18 cellular contexts compared by ENCODE assay signal in the genomic region with DNA sequence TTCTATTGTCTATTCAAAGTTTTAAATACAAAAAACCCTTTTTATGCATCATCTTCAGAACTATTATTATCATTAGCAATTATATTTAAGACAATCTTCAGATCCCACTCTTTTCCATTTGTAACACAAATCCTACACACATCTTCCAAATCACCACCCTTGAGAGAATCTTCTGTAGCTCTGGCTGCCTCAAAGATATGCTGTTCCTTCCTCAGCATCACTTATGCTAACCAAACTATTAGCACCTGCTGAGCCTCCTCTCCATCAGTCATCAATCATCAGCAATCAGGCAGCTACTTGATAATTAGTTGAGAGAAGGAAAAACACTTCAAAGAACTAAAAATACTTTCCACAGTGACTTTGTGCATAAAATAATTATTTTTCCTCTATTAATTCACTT.
A peak's percentile ranks its signal among the peaks of the same experiment; 100 is the strongest.
DNase-seq lines count a peak whose midpoint lies in the region; TF ChIP-seq lines count a peak whose summit lies in the region.
"Had no signal": no experiment of that assay in that cellular context is flagged by ENCODE, and none has a peak within 500 bp of the region (broad histone marks: within the 10 kb centered on the region; RNA-seq: fewer than 3 reads in every experiment).

No MANE protein-coding gene starts in this region.

- DNase-seq in NCI-H1105 treated with DMSO at 0.1 percent for 48 hours (lab: John Stamatoyannopoulos, UW) (peak; percentile 6), NCI-H1105 (lab: John Stamatoyannopoulos, UW) (no peak), putamen (ENCODE audit: low spot score) (peak; percentile 74), hepatocyte (ENCODE audit: low spot score) (no peak)
- DNase-seq in activated CD4-positive, alpha-beta T cell treated with anti-CD3 and anti-CD28 coated beads, Interleukin-2, amount 10 ng/mL, durations not matched to agents 7 days and 5 days, result no peak
- DNase-seq: AML-193; Caco-2; Calu3; CD4-positive, alpha-beta T cell; CD8-positive, alpha-beta T cell; DMS79 treated with DMSO at 0.1 percent for 48 hours; GF-D8 had no signal

- H3K9me3 ChIP-seq in SU-DHL-6 (ENCODE audit: insufficient read depth, low read length) (no peaks in the 10 kb centered on the region), hepatocyte (ENCODE audit: low read depth) (no peaks in the 10 kb centered on the region)
- H3K9me3 ChIP-seq: A549; BLaER1 treated with 17β-estradiol and CSF1 and Interleukin-3, amounts not matched to agents 10 nM and 100 nM; Caco-2 had no signal

- H3K79me2 ChIP-seq in SU-DHL-6 (ENCODE audit: insufficient read depth, low read length), result no peaks in the 10 kb centered on the region
- H3K79me2 ChIP-seq in hepatocyte, result no peaks in the 10 kb centered on the region

- TF ChIP-seq CTCF in SU-DHL-6 (IDR thresholded peaks at IDR 0.05; ENCODE audit: insufficient read depth, low read length, poor library complexity, severe bottlenecking), result no peak
- TF ChIP-seq CTCF in hepatocyte (IDR thresholded peaks at IDR 0.05; ENCODE audit: poor library complexity), result no peak

- H2AFZ ChIP-seq in SU-DHL-6 (ENCODE audit: low read depth, low read length, severe bottlenecking), result peak overlapping the region; percentile 13
- no peak overlapping the region for H2AFZ ChIP-seq in hepatocyte

- no peak overlapping the region for H3K27ac Mint-ChIP-seq in activated CD4-positive, alpha-beta T cell treated with anti-CD3 and anti-CD28 coated beads, Interleukin-2, amount 10 ng/mL, durations not matched to agents 7 days and 5 days
- H3K27ac Mint-ChIP-seq: B cell; CD4-positive, alpha-beta T cell; CD8-positive, alpha-beta T cell had no signal

- no peaks in the 10 kb centered on the region for H3K27me3 Mint-ChIP-seq in activated CD4-positive, alpha-beta T cell treated with anti-CD3 and anti-CD28 coated beads, Interleukin-2, amount 10 ng/mL, durations not matched to agents 7 days and 5 days
- H3K27me3 Mint-ChIP-seq: B cell; CD4-positive, alpha-beta T cell had no signal

- H3K9me3 Mint-ChIP-seq in activated CD4-positive, alpha-beta T cell treated with anti-CD3 and anti-CD28 coated beads, Interleukin-2, amount 10 ng/mL, durations not matched to agents 7 days and 5 days, result no peaks in the 10 kb centered on the region

- H3K9ac ChIP-seq in SU-DHL-6 (ENCODE audit: low read length), result no peak overlapping the region
- H3K9ac ChIP-seq: BLaER1 treated with 17β-estradiol and CSF1 and Interleukin-3, amounts not matched to agents 10 nM and 100 nM had no signal

- H3K9me2 ChIP-seq in SU-DHL-6 (replicated peaks; ENCODE audit: insufficient read depth, low read length), result no peaks in the 10 kb centered on the region
- H3K9me2 ChIP-seq in hepatocyte (replicated peaks; ENCODE audit: insufficient read depth), result no peaks in the 10 kb centered on the region

- no peak overlapping the region for H3K4me2 ChIP-seq in SU-DHL-6 (ENCODE audit: low read depth, low read length, poor library complexity, severe bottlenecking)
- no peak overlapping the region for H3K4me2 ChIP-seq in hepatocyte
- H3K4me2 ChIP-seq: A549; BLaER1 treated with 17β-estradiol and CSF1 and Interleukin-3, amounts not matched to agents 10 nM and 100 nM had no signal

- H3K36me3 Mint-ChIP-seq in activated CD4-positive, alpha-beta T cell treated with anti-CD3 and anti-CD28 coated beads, Interleukin-2, amount 10 ng/mL, durations not matched to agents 7 days and 5 days (ENCODE audit: low read depth), result no peaks in the 10 kb centered on the region
- H3K36me3 Mint-ChIP-seq: CD8-positive, alpha-beta T cell had no signal

- no peaks in the 10 kb centered on the region for H3K4me1 ChIP-seq in hepatocyte (ENCODE audit: insufficient read depth)
- H3K4me1 ChIP-seq: A549, Caco-2 had no signal

- POLR2A ChIA-PET in activated CD4-positive, alpha-beta T cell treated with anti-CD3 and anti-CD28 coated beads, Interleukin-2, amount 10 ng/mL, durations not matched to agents 7 days and 5 days (lab: Charles Lee), result no interaction called here

- no peaks in the 10 kb centered on the region for H3K4me1 Mint-ChIP-seq in activated CD4-positive, alpha-beta T cell treated with anti-CD3 and anti-CD28 coated beads, Interleukin-2, amount 10 ng/mL, durations not matched to agents 7 days and 5 days
- H3K4me1 Mint-ChIP-seq: B cell had no signal

- CTCF ChIA-PET in activated CD4-positive, alpha-beta T cell treated with anti-CD3 and anti-CD28 coated beads, Interleukin-2, amount 10 ng/mL, durations not matched to agents 7 days and 5 days (lab: Charles Lee), result interaction anchor here (1.0 kb wide), 1 partner anchor 313 kb away, joined by 4 read pairs; no protein-coding TSS in a partner anchor

- H4K20me1 ChIP-seq in SU-DHL-6 (ENCODE audit: low read depth, low read length) (no peaks in the 10 kb centered on the region), hepatocyte (ENCODE audit: insufficient read depth, poor library complexity, severe bottlenecking) (no peaks in the 10 kb centered on the region)
- H4K20me1 ChIP-seq: BLaER1 treated with 17β-estradiol and CSF1 and Interleukin-3, amounts not matched to agents 10 nM and 100 nM had no signal

- H3K4me3 ChIP-seq in SU-DHL-6 (ENCODE audit: insufficient read depth, low read length, poor library complexity, severe bottlenecking) (no peak overlapping the region), hepatocyte (no peak overlapping the region)
- H3K4me3 ChIP-seq: A549; BLaER1 treated with 17β-estradiol and CSF1 and Interleukin-3, amounts not matched to agents 10 nM and 100 nM had no signal

- H3K36me3 ChIP-seq in SU-DHL-6 (ENCODE audit: low read length), result no peaks in the 10 kb centered on the region
- no peaks in the 10 kb centered on the region for H3K36me3 ChIP-seq in hepatocyte (replicated peaks; ENCODE audit: insufficient read depth, low read depth)
- H3K36me3 ChIP-seq: BLaER1 treated with 17β-estradiol and CSF1 and Interleukin-3, amounts not matched to agents 10 nM and 100 nM had no signal

- H3K27ac ChIP-seq in SU-DHL-6 (ENCODE audit: low read depth, low read length) (no peak overlapping the region), hepatocyte (no peak overlapping the region)
- H3K27ac ChIP-seq: 22Rv1; A549; BLaER1 treated with 17β-estradiol and CSF1 and Interleukin-3, amounts not matched to agents 10 nM and 100 nM; C4-2B had no signal

- no peaks in the 10 kb centered on the region for H3K27me3 ChIP-seq in SU-DHL-6 (ENCODE audit: low read length)
- no peaks in the 10 kb centered on the region for H3K27me3 ChIP-seq in hepatocyte
- H3K27me3 ChIP-seq: BLaER1 treated with 17β-estradiol and CSF1 and Interleukin-3, amounts not matched to agents 10 nM and 100 nM had no signal

- H3K4me3 Mint-ChIP-seq in activated CD4-positive, alpha-beta T cell treated with anti-CD3 and anti-CD28 coated beads, Interleukin-2, amount 10 ng/mL, durations not matched to agents 7 days and 5 days, result no peak overlapping the region
- H3K4me3 Mint-ChIP-seq: B cell; CD4-positive, alpha-beta T cell; CD8-positive, alpha-beta T cell had no signal

- no peaks in the 10 kb centered on the region for H3F3A ChIP-seq in SU-DHL-6 (ENCODE audit: insufficient read depth)

Comparison
In these comparisons a context has a peak if more than half of its experiments do, and no peak if none do; other contexts are left out.
1. DNase-seq: peak in NCI-H1105 treated with DMSO at 0.1 percent for 48 hours (single experiment) and putamen (single experiment); none in NCI-H1105 (single experiment), activated CD4-positive, alpha-beta T cell treated with anti-CD3 and anti-CD28 coated beads, Interleukin-2, amount 10 ng/mL, durations not matched to agents 7 days and 5 days (single experiment) and hepatocyte (single experiment).